8 cellular contexts compared by ENCODE assay signal in genomic region chrX:68827848-68828562, GRCh38. TPM values are rescaled to one million over a fixed set of nuclear protein-coding genes. Genes with fewer than 3 reads are reported as not detected.
DNase-seq lines count a peak whose midpoint lies in the region; ATAC-seq lines count a peak whose summit lies in the region.

No MANE protein-coding gene starts in this region.

- DNase-seq in AG08395 (ENCODE audit: low spot score) (peak; percentile 72), Karpas-422 (peak; percentile 91), SK-MEL-5 (ENCODE audit: low read depth, low spot score) (peak; percentile 80), glomerular endothelial cell (ENCODE audit: extremely low read depth, low read depth, low spot score) (peak; percentile 48), occipital lobe (lab: John Stamatoyannopoulos, UW) (peak; percentile 64), substantia nigra (lab: John Stamatoyannopoulos, UW) (peak in 46 of 49 donors; percentile 1 to 80 (median 54))
- DNase-seq in activated naive CD4-positive, alpha-beta T cell treated with anti-CD3 and anti-CD28 coated beads, Interleukin-2, amount 50 U/mL, for 16 hours: peak; percentile 77

- peak overlapping the region; percentile 76 for H3K4me2 ChIP-seq in Karpas-422 (ENCODE audit: low read depth, low read length, poor library complexity, severe bottlenecking)

- no peaks in the 10 kb centered on the region for H3K36me3 ChIP-seq in Karpas-422 (ENCODE audit: insufficient read depth, low read length)

- peak; percentile 46 for ATAC-seq in GM18909 (IDR thresholded peaks at IDR 0.05; ENCODE audit: poor library complexity, unreplicated experiment)

- in situ Hi-C loops in SK-MEL-5 (cut with HindIII; ENCODE audit: low pct_unique_long_range_greater_than_20kb, low sequenced_read_pairs): no loop called here

- H4K20me1 ChIP-seq in Karpas-422 (ENCODE audit: insufficient read depth, low read depth, low read length): no peaks in the 10 kb centered on the region

- peak overlapping the region; percentile 70 for H3K4me3 ChIP-seq in Karpas-422 (ENCODE audit: low read length)

- peak overlapping the region; percentile 70 for H3K9ac ChIP-seq in Karpas-422 (ENCODE audit: low read length)

- no peak overlapping the region for H3K27ac ChIP-seq in Karpas-422 (ENCODE audit: low read length)
- no peak overlapping the region for H3K27ac ChIP-seq in substantia nigra (ENCODE audit: low read depth, low read length, poor library complexity, severe bottlenecking)

- no peaks in the 10 kb centered on the region for H3K27me3 ChIP-seq in Karpas-422 (ENCODE audit: low read length)

- no peaks in the 10 kb centered on the region for H3K79me2 ChIP-seq in Karpas-422 (ENCODE audit: low read length)

- peaks cover 10% of the 10 kb centered on the region for H3K4me1 ChIP-seq in Karpas-422 (ENCODE audit: low read length)

- no peaks in the 10 kb centered on the region for H3K9me3 ChIP-seq in Karpas-422 (ENCODE audit: low read length)

- peak overlapping the region; percentile 38; the same call in 1 of the 2 replicates for H2AFZ ChIP-seq in Karpas-422 (ENCODE audit: low read length)

- no peaks in the 10 kb centered on the region for H3K9me2 ChIP-seq in Karpas-422 (replicated peaks; ENCODE audit: insufficient read depth, low read length)

RNA-seq across cellular contexts. Expression of gene EFNB1, which starts 0.8 kb away (rescaled TPM):
- 0.67 and 2.5 TPM in 2 replicates for total RNA-seq in Karpas-422 (2014; rRNA removed; shearing (Covaris generic); ENCODE audit: low replicate concordance)
- 6.0 and 6.5 TPM in 2 replicates for total RNA-seq in SK-MEL-5 (2014; rRNA removed; shearing (Covaris generic))
- 6.6 and 9.2 TPM in 2 replicates for polyA plus RNA-seq in SK-MEL-5 (2015; cell fraction: cytosol; rRNA removed)
- polyA plus RNA-seq in SK-MEL-5 (2015; cell fraction: nucleus; rRNA removed): 1.5 and 2.2 TPM in 2 replicates
- 130 and 163 TPM in 2 replicates for total RNA-seq in glomerular endothelial cell
- 22.3 TPM for total RNA-seq in occipital lobe
